ENCODE assay signal across 8 cellular contexts in the genomic region with DNA sequence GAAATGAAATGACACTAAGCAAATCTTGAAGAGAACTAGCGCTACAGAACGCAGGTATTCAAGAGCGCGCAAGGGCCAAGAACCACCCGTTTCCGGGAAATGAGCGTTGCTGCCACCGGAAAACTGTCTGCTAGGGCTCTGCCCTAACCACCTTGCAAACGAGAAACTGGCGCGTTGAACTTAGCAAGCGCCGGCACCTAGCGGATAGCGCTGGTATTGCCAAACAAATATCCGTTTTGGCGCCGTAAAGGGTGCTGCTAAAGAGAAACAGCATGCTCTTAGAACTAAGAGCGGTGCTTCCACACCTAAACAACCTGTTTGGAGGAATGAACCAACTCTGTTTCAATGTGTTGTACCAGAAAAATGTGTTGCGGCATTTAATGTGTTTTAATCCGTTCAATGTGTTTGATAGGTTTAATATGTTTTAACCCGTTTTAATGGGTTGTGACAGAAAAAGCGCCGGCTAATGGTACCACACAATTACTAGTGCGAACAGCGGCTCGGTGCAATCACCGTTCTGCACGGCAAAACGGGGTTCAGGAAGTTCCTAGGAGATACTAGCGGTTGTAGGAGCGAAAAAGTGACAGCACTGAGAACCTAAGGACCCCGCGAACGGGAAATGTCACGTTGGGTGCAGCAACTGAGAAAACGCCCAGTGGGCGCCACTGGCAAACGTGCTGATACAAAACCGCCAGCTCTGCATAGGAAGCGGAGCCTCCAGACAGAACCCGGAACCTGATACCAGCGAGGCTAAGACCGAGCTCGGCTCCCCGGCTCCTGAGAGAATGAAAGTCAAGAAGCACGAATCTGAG. TPM values are rescaled to one million over a fixed set of nuclear protein-coding genes. Genes with fewer than 3 reads are reported as not detected.
A peak's percentile ranks its signal among the peaks of the same experiment; 100 is the strongest.
DNase-seq lines count a peak whose midpoint lies in the region; ATAC-seq and TF ChIP-seq lines count a peak whose summit lies in the region.

A gene with protein sequence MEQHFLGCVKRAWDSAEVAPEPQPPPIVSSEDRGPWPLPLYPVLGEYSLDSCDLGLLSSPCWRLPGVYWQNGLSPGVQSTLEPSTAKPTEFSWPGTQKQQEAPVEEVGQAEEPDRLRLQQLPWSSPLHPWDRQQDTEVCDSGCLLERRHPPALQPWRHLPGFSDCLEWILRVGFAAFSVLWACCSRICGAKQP (minus strand): TSS at position 33 of the 812 bp plus-strand sequence. CDS start 273 bp downstream, outside the sequence.

- WGBS in lung, 2 donors: 1 to 4% methylated on average over 47 of the region's 47 CpGs

- no peaks in the 10 kb centered on the region for H3K27me3 ChIP-seq in lung (ENCODE audit: control insufficient read depth, insufficient read depth)

- peak within 1 kb of the TSS; percentile 80 to 99 for H3K27ac ChIP-seq in lung (ENCODE audit: low read depth in 1 of 2, low read length in 1 of 2)

- DNase-seq in CD1c-positive myeloid dendritic cell (ENCODE audit: extremely low spot score): peak; percentile 98
- peak; percentile 100 for DNase-seq in NCI-H748 (lab: John Stamatoyannopoulos, UW; ENCODE audit: unreplicated experiment)
- peak; percentile 91 for DNase-seq in activated CD4-positive, alpha-beta T cell treated with anti-CD3 and anti-CD28 coated beads, Interleukin-2, amount 50 U/mL, for 1 hour
- peak; percentile 95 to 98 for DNase-seq in dermis microvascular lymphatic vessel endothelial cell (ENCODE audit: low read depth in 2 of 2)
- peak; percentile 93 for DNase-seq in lung (ENCODE audit: low spot score)
- DNase-seq in stimulated activated CD4-positive, alpha-beta T cell treated with anti-CD3 and anti-CD28 coated beads, TNF-alpha, amount 100 ng/mL, for 24 hours (ENCODE audit: low read depth in 3 of 3): peak; percentile 81 to 91 (median 90)

- H3K4me1 ChIP-seq in lung (ENCODE audit: control insufficient read depth in 2 of 2, insufficient read depth in 2 of 2, low read length in 2 of 2): peaks cover 0 to 8% of the 10 kb centered on the region in 2 donors

- TF ChIP-seq CTCF in lung (IDR thresholded peaks at IDR 0.05; ENCODE audit: control extremely low read depth, extremely low read depth): peak; percentile 65

- H3K4me3 ChIP-seq in lung: peak within 1 kb of the TSS; percentile 46

- H3K9me3 ChIP-seq in lung (ENCODE audit: control insufficient read depth in 2 of 2, insufficient read depth in 1 of 2, low read length in 1 of 2): peaks cover 0 to 1% of the 10 kb centered on the region in 2 donors

- peak; percentile 41 for ATAC-seq in GM19372 (IDR thresholded peaks at IDR 0.05; ENCODE audit: low read depth, unreplicated experiment)
- peak; percentile 39 for ATAC-seq in HG03521 (IDR thresholded peaks at IDR 0.05; ENCODE audit: unreplicated experiment)
- ATAC-seq in lung (ENCODE audit: insufficient read depth, low FRiP score): peak; percentile 66

- H3K36me3 ChIP-seq in lung (ENCODE audit: control insufficient read depth in 2 of 2, insufficient read depth in 2 of 2, low read length in 2 of 2): no peaks in the 10 kb centered on the region

RNA-seq across cellular contexts. Expression of the gene that starts here (rescaled TPM):
- total RNA-seq in dermis microvascular lymphatic vessel endothelial cell (6.0 and 9.6 TPM in 2 replicates), lung (1 to 10 TPM; 4.0 to 5.2 TPM)
- polyA plus RNA-seq in lung: 1 to 10 TPM; 4.4 to 5.2 TPM

Comparison
In these comparisons a context has a peak if more than half of its experiments do, and no peak if none do; other contexts are left out.
1. Peak in every context shown above with its lines: DNase-seq, ATAC-seq, H3K4me3 ChIP-seq and H3K27ac ChIP-seq.